Comparison of ENCODE assay signal across 36 cellular contexts in genomic region chr1:209073879-209074278, GRCh38.
"Had no signal": no experiment of that assay in that cellular context is flagged by ENCODE, and none has a peak within 500 bp of the region (broad histone marks: within the 10 kb centered on the region; RNA-seq: fewer than 3 reads in every experiment).

No MANE protein-coding gene starts in this region.

- ATAC-seq: activated CD8-positive, alpha-beta memory T cell treated with anti-CD3 and anti-CD28 coated beads, Interleukin-2, amount 10 ng/mL, durations not matched to agents 7 days and 5 days; activated CD8-positive, alpha-beta T cell treated with anti-CD3 and anti-CD28 coated beads, Interleukin-2, amount 10 ng/mL, durations not matched to agents 7 days and 5 days; activated naive CD8-positive, alpha-beta T cell treated with anti-CD3 and anti-CD28 coated beads, Interleukin-2, amount 50 U/mL, for 24 hours had no signal

- H3K27me3 Mint-ChIP-seq: activated B cell treated with CpG ODN at 0.5 μM for 24 hours; activated CD4-positive, alpha-beta memory T cell treated with anti-CD3 and anti-CD28 coated beads, Interleukin-2, amount 10 ng/mL, durations not matched to agents 7 days and 5 days; activated CD4-positive, alpha-beta T cell treated with anti-CD3 and anti-CD28 coated beads, Interleukin-2, amount 10 ng/mL, durations not matched to agents 24 days and 14 days; activated CD8-positive, alpha-beta memory T cell treated with anti-CD3 and anti-CD28 coated beads, Interleukin-2, amount 10 ng/mL, durations not matched to agents 7 days and 5 days; activated naive CD4-positive, alpha-beta T cell treated with anti-CD3 and anti-CD28 coated beads, Interleukin-2, amount 10 ng/mL, durations not matched to agents 7 days and 5 days; activated naive CD4-positive, alpha-beta T cell treated with anti-CD3 and anti-CD28 coated beads, Interleukin-2, amount 50 U/mL, for 24 hours; activated naive CD8-positive, alpha-beta T cell; activated naive CD8-positive, alpha-beta T cell treated with anti-CD3 and anti-CD28 coated beads, Interleukin-2, amount 10 ng/mL, durations not matched to agents 7 days and 5 days; activated naive CD8-positive, alpha-beta T cell treated with anti-CD3 and anti-CD28 coated beads, Interleukin-2, amount 50 U/mL, for 24 hours; activated T-cell treated with anti-CD3 and anti-CD28 coated beads, Interleukin-2, amount 50 U/mL, for 24 hours; central memory CD8-positive, alpha-beta T cell had no signal

- H3K27me3 ChIP-seq: ascending aorta, cardiac muscle cell had no signal

- H3K9me3 Mint-ChIP-seq: activated B cell treated with CpG ODN at 0.5 μM for 24 hours; activated CD4-positive, alpha-beta memory T cell treated with anti-CD3 and anti-CD28 coated beads, Interleukin-2, amount 10 ng/mL, durations not matched to agents 7 days and 5 days; activated CD4-positive, alpha-beta T cell treated with anti-CD3 and anti-CD28 coated beads, Interleukin-2, amount 10 ng/mL, durations not matched to agents 24 days and 14 days; activated naive CD4-positive, alpha-beta T cell treated with anti-CD3 and anti-CD28 coated beads, Interleukin-2, amount 10 ng/mL, durations not matched to agents 7 days and 5 days; activated naive CD4-positive, alpha-beta T cell treated with anti-CD3 and anti-CD28 coated beads, Interleukin-2, amount 50 U/mL, for 24 hours; activated naive CD8-positive, alpha-beta T cell treated with anti-CD3 and anti-CD28 coated beads, Interleukin-2, amount 50 U/mL, for 24 hours; activated T-cell treated with anti-CD3 and anti-CD28 coated beads, Interleukin-2, amount 50 U/mL, for 24 hours; activated T-helper 2 cell treated with anti-CD3 and anti-CD28 coated beads, Interferon-gamma antibody, Interleukin-2, Interleukin-4, amounts not matched to agents 10 μg/mL and 5 μg/mL and 100 μg/mL, durations not matched to agents 14 hours and 24 hours and 36 hours; central memory CD8-positive, alpha-beta T cell; T-helper 1 cell treated with Interleukin-12 subunit alpha and Interleukin-12 subunit beta and Interleukin-4 antibody, amounts not matched to agents 30 μg/mL and 1 μg/mL, for 36 hours; T-helper 2 cell treated with Interferon-gamma antibody and Interleukin-4, amounts not matched to agents 5 μg/mL and 100 μg/mL, for 36 hours had no signal

- H3K4me3 ChIP-seq: ascending aorta, cardiac muscle cell had no signal

- H3K27ac ChIP-seq: ascending aorta, cardiac muscle cell, VCaP had no signal

- H3K4me3 Mint-ChIP-seq: activated B cell treated with CpG ODN at 0.5 μM for 24 hours; activated CD4-positive, alpha-beta memory T cell treated with anti-CD3 and anti-CD28 coated beads, Interleukin-2, amount 10 ng/mL, durations not matched to agents 7 days and 5 days; activated CD4-positive, alpha-beta T cell treated with anti-CD3 and anti-CD28 coated beads, Interleukin-2, amount 10 ng/mL, durations not matched to agents 24 days and 14 days; activated CD8-positive, alpha-beta memory T cell treated with anti-CD3 and anti-CD28 coated beads, Interleukin-2, amount 10 ng/mL, durations not matched to agents 7 days and 5 days; activated CD8-positive, alpha-beta T cell treated with anti-CD3 and anti-CD28 coated beads, Interleukin-2, amount 10 ng/mL, durations not matched to agents 7 days and 5 days; activated naive CD4-positive, alpha-beta T cell treated with anti-CD3 and anti-CD28 coated beads, Interleukin-2, amount 10 ng/mL, durations not matched to agents 7 days and 5 days; activated naive CD4-positive, alpha-beta T cell treated with anti-CD3 and anti-CD28 coated beads, Interleukin-2, amount 50 U/mL, for 24 hours; activated naive CD8-positive, alpha-beta T cell; activated naive CD8-positive, alpha-beta T cell treated with anti-CD3 and anti-CD28 coated beads, Interleukin-2, amount 10 ng/mL, durations not matched to agents 7 days and 5 days; activated naive CD8-positive, alpha-beta T cell treated with anti-CD3 and anti-CD28 coated beads, Interleukin-2, amount 50 U/mL, for 24 hours; activated T-cell treated with anti-CD3 and anti-CD28 coated beads, Interleukin-2, amount 50 U/mL, for 24 hours; brain; central memory CD8-positive, alpha-beta T cell; T-helper 1 cell treated with Interleukin-12 subunit alpha and Interleukin-12 subunit beta and Interleukin-4 antibody, amounts not matched to agents 30 μg/mL and 1 μg/mL, for 36 hours; T-helper 2 cell treated with Interferon-gamma antibody and Interleukin-4, amounts not matched to agents 5 μg/mL and 100 μg/mL, for 36 hours had no signal

- H3K4me1 ChIP-seq: ascending aorta had no signal

- DNase-seq: activated B cell treated with CpG ODN at 0.5 μM for 24 hours; activated CD4-positive, alpha-beta memory T cell treated with anti-CD3 and anti-CD28 coated beads, Interleukin-2, amount 10 ng/mL, durations not matched to agents 7 days and 5 days; activated CD4-positive, alpha-beta T cell treated with anti-CD3 and anti-CD28 coated beads for 4 hours; activated CD4-positive, alpha-beta T cell treated with anti-CD3 and anti-CD28 coated beads, Interleukin-2, amount 10 ng/mL, durations not matched to agents 24 days and 14 days; activated CD4-positive, alpha-beta T cell treated with anti-CD3 and anti-CD28 coated beads, Interleukin-2, amount 50 U/mL, for 1 hour; activated CD4-positive, alpha-beta T cell treated with anti-CD3 and anti-CD28 coated beads, Interleukin-2, amount 50 U/mL, for 4 hours; activated CD4-positive, CD25-positive, alpha-beta regulatory T cell treated with anti-CD3 and anti-CD28 coated beads, Interleukin-2, amount 50 U/mL, for 72 hours; activated CD8-positive, alpha-beta memory T cell treated with anti-CD3 and anti-CD28 coated beads for 24 hours; activated CD8-positive, alpha-beta memory T cell treated with anti-CD3 and anti-CD28 coated beads, Interleukin-2, amount 10 ng/mL, durations not matched to agents 7 days and 5 days; activated CD8-positive, alpha-beta memory T cell treated with anti-CD3 and anti-CD28 coated beads, Interleukin-2, amount 50 U/mL, for 48 hours; activated CD8-positive, alpha-beta T cell treated with anti-CD3 and anti-CD28 coated beads, Interleukin-2, amount 10 ng/mL, durations not matched to agents 7 days and 5 days; activated effector memory CD4-positive, alpha-beta T cell treated with Interleukin-2 at 50 U/mL for 16 hours; activated gamma-delta T cell; activated naive CD4-positive, alpha-beta T cell treated with anti-CD3 and anti-CD28 coated beads, Interleukin-2, amount 10 ng/mL, durations not matched to agents 7 days and 5 days; activated naive CD4-positive, alpha-beta T cell treated with Interleukin-2 at 50 U/mL for 16 hours; activated naive CD8-positive, alpha-beta T cell treated with anti-CD3 and anti-CD28 coated beads, Interleukin-2, amount 10 ng/mL, durations not matched to agents 7 days and 5 days; activated naive CD8-positive, alpha-beta T cell treated with anti-CD3 and anti-CD28 coated beads, Interleukin-2, amount 50 U/mL, for 24 hours; activated T-cell treated with anti-CD3 and anti-CD28 coated beads, Interleukin-2, amount 50 U/mL, for 24 hours; activated T-cell treated with anti-CD3 and anti-CD28 coated beads, Interleukin-2, amount 50 U/mL, for 48 hours; amygdala; anterior cingulate cortex; caudate nucleus; cerebellar nuclear complex; T-helper 1 cell; T-helper 2 cell; T-helper 9 cell had no signal

- H3K27ac Mint-ChIP-seq: activated B cell treated with CpG ODN at 0.5 μM for 24 hours; activated CD4-positive, alpha-beta memory T cell treated with anti-CD3 and anti-CD28 coated beads, Interleukin-2, amount 10 ng/mL, durations not matched to agents 7 days and 5 days; activated CD4-positive, alpha-beta T cell treated with anti-CD3 and anti-CD28 coated beads, Interleukin-2, amount 10 ng/mL, durations not matched to agents 24 days and 14 days; activated CD8-positive, alpha-beta memory T cell treated with anti-CD3 and anti-CD28 coated beads, Interleukin-2, amount 10 ng/mL, durations not matched to agents 7 days and 5 days; activated CD8-positive, alpha-beta T cell treated with anti-CD3 and anti-CD28 coated beads, Interleukin-2, amount 10 ng/mL, durations not matched to agents 7 days and 5 days; activated naive CD4-positive, alpha-beta T cell treated with anti-CD3 and anti-CD28 coated beads, Interleukin-2, amount 10 ng/mL, durations not matched to agents 7 days and 5 days; activated naive CD4-positive, alpha-beta T cell treated with anti-CD3 and anti-CD28 coated beads, Interleukin-2, amount 50 U/mL, for 24 hours; activated naive CD8-positive, alpha-beta T cell; activated naive CD8-positive, alpha-beta T cell treated with anti-CD3 and anti-CD28 coated beads, Interleukin-2, amount 10 ng/mL, durations not matched to agents 7 days and 5 days; activated naive CD8-positive, alpha-beta T cell treated with anti-CD3 and anti-CD28 coated beads, Interleukin-2, amount 50 U/mL, for 24 hours; activated T-cell treated with anti-CD3 and anti-CD28 coated beads, Interleukin-2, amount 50 U/mL, for 24 hours; activated T-helper 2 cell treated with anti-CD3 and anti-CD28 coated beads, Interferon-gamma antibody, Interleukin-2, Interleukin-4, amounts not matched to agents 10 μg/mL and 5 μg/mL and 100 μg/mL, durations not matched to agents 14 hours and 24 hours and 36 hours; brain; T-helper 1 cell treated with Interleukin-12 subunit alpha and Interleukin-12 subunit beta and Interleukin-4 antibody, amounts not matched to agents 30 μg/mL and 1 μg/mL, for 36 hours; T-helper 2 cell treated with Interferon-gamma antibody and Interleukin-4, amounts not matched to agents 5 μg/mL and 100 μg/mL, for 36 hours had no signal

- H3K4me1 Mint-ChIP-seq: activated B cell treated with CpG ODN at 0.5 μM for 24 hours; activated CD4-positive, alpha-beta memory T cell treated with anti-CD3 and anti-CD28 coated beads, Interleukin-2, amount 10 ng/mL, durations not matched to agents 7 days and 5 days; activated CD4-positive, alpha-beta T cell treated with anti-CD3 and anti-CD28 coated beads, Interleukin-2, amount 10 ng/mL, durations not matched to agents 24 days and 14 days; activated CD8-positive, alpha-beta memory T cell treated with anti-CD3 and anti-CD28 coated beads, Interleukin-2, amount 10 ng/mL, durations not matched to agents 7 days and 5 days; activated naive CD4-positive, alpha-beta T cell treated with anti-CD3 and anti-CD28 coated beads, Interleukin-2, amount 10 ng/mL, durations not matched to agents 7 days and 5 days; activated naive CD4-positive, alpha-beta T cell treated with anti-CD3 and anti-CD28 coated beads, Interleukin-2, amount 50 U/mL, for 24 hours; activated naive CD8-positive, alpha-beta T cell treated with anti-CD3 and anti-CD28 coated beads, Interleukin-2, amount 10 ng/mL, durations not matched to agents 7 days and 5 days; activated naive CD8-positive, alpha-beta T cell treated with anti-CD3 and anti-CD28 coated beads, Interleukin-2, amount 50 U/mL, for 24 hours; central memory CD8-positive, alpha-beta T cell had no signal

- H3K36me3 Mint-ChIP-seq: activated CD8-positive, alpha-beta memory T cell treated with anti-CD3 and anti-CD28 coated beads, Interleukin-2, amount 10 ng/mL, durations not matched to agents 7 days and 5 days; activated naive CD4-positive, alpha-beta T cell treated with anti-CD3 and anti-CD28 coated beads, Interleukin-2, amount 10 ng/mL, durations not matched to agents 7 days and 5 days; activated naive CD4-positive, alpha-beta T cell treated with anti-CD3 and anti-CD28 coated beads, Interleukin-2, amount 50 U/mL, for 24 hours; activated naive CD8-positive, alpha-beta T cell; activated naive CD8-positive, alpha-beta T cell treated with anti-CD3 and anti-CD28 coated beads, Interleukin-2, amount 10 ng/mL, durations not matched to agents 7 days and 5 days; brain had no signal

- H3K36me3 ChIP-seq: ascending aorta, cardiac muscle cell had no signal

- H3K9me3 ChIP-seq: ascending aorta had no signal
